ENCODE assay signal across 28 cellular contexts in the genomic region with DNA sequence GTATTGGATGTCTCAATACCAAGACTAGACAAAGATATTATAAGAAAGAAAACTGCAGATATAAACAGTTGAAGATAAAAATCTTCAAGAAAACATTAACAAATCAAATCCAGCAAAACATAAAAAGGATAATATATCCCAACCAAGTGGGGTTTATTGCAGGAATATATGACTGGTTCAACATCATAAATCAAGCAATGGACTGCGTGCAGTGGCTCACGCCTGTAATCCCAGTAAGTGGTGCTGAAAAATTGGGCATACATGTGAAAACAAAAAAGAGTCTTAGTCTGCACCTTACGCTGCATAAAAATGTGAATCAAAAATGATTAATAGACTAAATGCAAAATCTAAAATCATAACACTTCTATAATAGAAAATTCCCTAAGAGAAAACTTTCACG.
"Had no signal": no experiment of that assay in that cellular context is flagged by ENCODE, and none has a peak within 500 bp of the region (broad histone marks: within the 10 kb centered on the region; RNA-seq: fewer than 3 reads in every experiment).

No MANE protein-coding gene starts in this region.

- H3K4me3 ChIP-seq: stomach, suprapubic skin, testis, thoracic aorta, thyroid gland, tibial artery, tibial nerve, transverse colon, upper lobe of left lung, upper lobe of right lung, uterus, vagina had no signal

- H3K4me1 Mint-ChIP-seq: stimulated activated effector memory CD8-positive, alpha-beta T cell treated with anti-CD3 and anti-CD28 coated beads, Interleukin-12 subunit alpha, Interleukin-12 subunit beta, amount 100 ng/mL, for 72 hours; stimulated activated memory B cell treated with anti-CD40 and anti-IgM and Interleukin-4, amounts not matched to agents 10 μg/mL and 1 μg/mL and 100 μg/mL, for 72 hours; stimulated activated naive B cell treated with anti-CD40 and anti-IgM and Interleukin-4, amounts not matched to agents 10 μg/mL and 1 μg/mL and 100 μg/mL, for 72 hours; stimulated activated naive CD8-positive, alpha-beta T cell treated with anti-CD3 and anti-CD28 coated beads, Interleukin-15, amount 100 ng/mL, for 72 hours had no signal

- H3K4me3 Mint-ChIP-seq: stimulated activated effector memory CD8-positive, alpha-beta T cell treated with anti-CD3 and anti-CD28 coated beads, Interleukin-12 subunit alpha, Interleukin-12 subunit beta, amount 100 ng/mL, for 72 hours; stimulated activated memory B cell treated with anti-CD40 and anti-IgM and Interleukin-4, amounts not matched to agents 10 μg/mL and 1 μg/mL and 100 μg/mL, for 72 hours; stimulated activated naive B cell treated with anti-CD40 and anti-IgM and Interleukin-4, amounts not matched to agents 10 μg/mL and 1 μg/mL and 100 μg/mL, for 72 hours; stimulated activated naive CD8-positive, alpha-beta T cell treated with anti-CD3 and anti-CD28 coated beads, Interleukin-15, amount 100 ng/mL, for 72 hours; stimulated activated naive CD8-positive, alpha-beta T cell treated with anti-CD3 and anti-CD28 coated beads, Interleukin-15, Interleukin-2, amounts not matched to agents 100 ng/mL and 50 ng/mL, for 24 hours; type B pancreatic cell had no signal

- H3K9me3 Mint-ChIP-seq: stimulated activated effector memory CD8-positive, alpha-beta T cell treated with anti-CD3 and anti-CD28 coated beads, Interleukin-12 subunit alpha, Interleukin-12 subunit beta, amount 100 ng/mL, for 72 hours; stimulated activated memory B cell treated with anti-CD40 and anti-IgM and Interleukin-4, amounts not matched to agents 10 μg/mL and 1 μg/mL and 100 μg/mL, for 72 hours; stimulated activated naive B cell treated with anti-CD40 and anti-IgM and Interleukin-4, amounts not matched to agents 10 μg/mL and 1 μg/mL and 100 μg/mL, for 72 hours; stimulated activated naive CD8-positive, alpha-beta T cell treated with anti-CD3 and anti-CD28 coated beads, Interleukin-15, amount 100 ng/mL, for 72 hours; stimulated activated naive CD8-positive, alpha-beta T cell treated with anti-CD3 and anti-CD28 coated beads, Interleukin-15, Interleukin-2, amounts not matched to agents 100 ng/mL and 50 ng/mL, for 24 hours; type B pancreatic cell had no signal

- DNase-seq: stimulated activated CD4-positive, alpha-beta T cell treated with anti-CD3 and anti-CD28 coated beads, Interleukin-2, amount 100 ng/mL, for 48 hours; stimulated activated CD4-positive, alpha-beta T cell treated with anti-CD3 and anti-CD28 coated beads, Interleukin-4, amount 100 ng/mL, for 1 hour; stimulated activated CD4-positive, alpha-beta T cell treated with anti-CD3 and anti-CD28 coated beads, Interleukin-4, amount 100 ng/mL, for 24 hours; stimulated activated CD4-positive, alpha-beta T cell treated with anti-CD3 and anti-CD28 coated beads, Interleukin-4, amount 100 ng/mL, for 4 hours; stimulated activated CD8-positive, alpha-beta memory T cell treated with anti-CD3 and anti-CD28 coated beads, Interleukin-4, amount 100 ng/mL, for 48 hours; stimulated activated naive B cell treated with anti-CD40 and anti-IgM and Interleukin-4, amounts not matched to agents 10 μg/mL and 1 μg/mL and 100 μg/mL, for 72 hours; stimulated activated naive CD4-positive, alpha-beta T cell; stimulated activated naive CD4-positive, alpha-beta T cell treated with Interleukin-2 at 50 U/mL for 16 hours; stimulated activated naive CD8-positive, alpha-beta T cell treated with anti-CD3 and anti-CD28 coated beads, Interleukin-15, amount 100 ng/mL, for 72 hours; stimulated activated naive CD8-positive, alpha-beta T cell treated with anti-CD3 and anti-CD28 coated beads, Interleukin-15, Interleukin-2, amounts not matched to agents 100 U/mL and 50 U/mL, for 24 hours; stomach; substantia nigra; testis; thyroid gland; tibial artery; transverse colon; trophoblast cell; upper lobe of left lung; upper lobe of right lung; uterus had no signal

- H3K36me3 ChIP-seq: stomach, suprapubic skin, thoracic aorta, thyroid gland, tibial artery, tibial nerve, transverse colon, upper lobe of left lung, upper lobe of right lung, uterus, vagina had no signal

- H3K9me3 ChIP-seq: stomach, suprapubic skin, testis, thoracic aorta, thyroid gland, tibial artery, tibial nerve, transverse colon, upper lobe of left lung, upper lobe of right lung, uterus, vagina had no signal

- ATAC-seq: stimulated activated effector memory CD8-positive, alpha-beta T cell treated with anti-CD3 and anti-CD28 coated beads, Interleukin-12 subunit alpha, Interleukin-12 subunit beta, amount 100 ng/mL, for 72 hours; stimulated activated memory B cell treated with anti-CD40 and anti-IgM and Interleukin-4, amounts not matched to agents 10 μg/mL and 1 μg/mL and 100 μg/mL, for 72 hours; stimulated activated naive B cell treated with anti-CD40 and anti-IgM and Interleukin-4, amounts not matched to agents 10 μg/mL and 1 μg/mL and 100 μg/mL, for 72 hours; stimulated activated naive CD8-positive, alpha-beta T cell treated with anti-CD3 and anti-CD28 coated beads, Interleukin-15, amount 100 ng/mL, for 72 hours; stimulated activated naive CD8-positive, alpha-beta T cell treated with anti-CD3 and anti-CD28 coated beads, Interleukin-15, Interleukin-2, amounts not matched to agents 100 U/mL and 50 U/mL, for 24 hours; upper lobe of right lung had no signal

- H3K36me3 Mint-ChIP-seq: stimulated activated effector memory CD8-positive, alpha-beta T cell treated with anti-CD3 and anti-CD28 coated beads, Interleukin-12 subunit alpha, Interleukin-12 subunit beta, amount 100 ng/mL, for 72 hours; stimulated activated memory B cell treated with anti-CD40 and anti-IgM and Interleukin-4, amounts not matched to agents 10 μg/mL and 1 μg/mL and 100 μg/mL, for 72 hours; stimulated activated naive B cell treated with anti-CD40 and anti-IgM and Interleukin-4, amounts not matched to agents 10 μg/mL and 1 μg/mL and 100 μg/mL, for 72 hours; type B pancreatic cell had no signal

- H3K27ac ChIP-seq: stomach, suprapubic skin, testis, thoracic aorta, thyroid gland, tibial artery, tibial nerve, transverse colon, upper lobe of left lung, upper lobe of right lung, uterus, vagina had no signal

- H3K27me3 ChIP-seq: stomach, suprapubic skin, testis, thyroid gland, tibial artery, tibial nerve, transverse colon, upper lobe of left lung, upper lobe of right lung, uterus, vagina had no signal

- H3K27ac Mint-ChIP-seq: stimulated activated effector memory CD8-positive, alpha-beta T cell treated with anti-CD3 and anti-CD28 coated beads, Interleukin-12 subunit alpha, Interleukin-12 subunit beta, amount 100 ng/mL, for 72 hours; stimulated activated memory B cell treated with anti-CD40 and anti-IgM and Interleukin-4, amounts not matched to agents 10 μg/mL and 1 μg/mL and 100 μg/mL, for 72 hours; stimulated activated naive B cell treated with anti-CD40 and anti-IgM and Interleukin-4, amounts not matched to agents 10 μg/mL and 1 μg/mL and 100 μg/mL, for 72 hours; stimulated activated naive CD8-positive, alpha-beta T cell treated with anti-CD3 and anti-CD28 coated beads, Interleukin-15, amount 100 ng/mL, for 72 hours; stimulated activated naive CD8-positive, alpha-beta T cell treated with anti-CD3 and anti-CD28 coated beads, Interleukin-15, Interleukin-2, amounts not matched to agents 100 ng/mL and 50 ng/mL, for 24 hours; type B pancreatic cell had no signal

- H3K4me1 ChIP-seq: stomach, suprapubic skin, testis, thyroid gland, tibial artery, tibial nerve, transverse colon, upper lobe of left lung, upper lobe of right lung, uterus, vagina had no signal
